1 cellular context compared by ENCODE assay signal in the genomic region with DNA sequence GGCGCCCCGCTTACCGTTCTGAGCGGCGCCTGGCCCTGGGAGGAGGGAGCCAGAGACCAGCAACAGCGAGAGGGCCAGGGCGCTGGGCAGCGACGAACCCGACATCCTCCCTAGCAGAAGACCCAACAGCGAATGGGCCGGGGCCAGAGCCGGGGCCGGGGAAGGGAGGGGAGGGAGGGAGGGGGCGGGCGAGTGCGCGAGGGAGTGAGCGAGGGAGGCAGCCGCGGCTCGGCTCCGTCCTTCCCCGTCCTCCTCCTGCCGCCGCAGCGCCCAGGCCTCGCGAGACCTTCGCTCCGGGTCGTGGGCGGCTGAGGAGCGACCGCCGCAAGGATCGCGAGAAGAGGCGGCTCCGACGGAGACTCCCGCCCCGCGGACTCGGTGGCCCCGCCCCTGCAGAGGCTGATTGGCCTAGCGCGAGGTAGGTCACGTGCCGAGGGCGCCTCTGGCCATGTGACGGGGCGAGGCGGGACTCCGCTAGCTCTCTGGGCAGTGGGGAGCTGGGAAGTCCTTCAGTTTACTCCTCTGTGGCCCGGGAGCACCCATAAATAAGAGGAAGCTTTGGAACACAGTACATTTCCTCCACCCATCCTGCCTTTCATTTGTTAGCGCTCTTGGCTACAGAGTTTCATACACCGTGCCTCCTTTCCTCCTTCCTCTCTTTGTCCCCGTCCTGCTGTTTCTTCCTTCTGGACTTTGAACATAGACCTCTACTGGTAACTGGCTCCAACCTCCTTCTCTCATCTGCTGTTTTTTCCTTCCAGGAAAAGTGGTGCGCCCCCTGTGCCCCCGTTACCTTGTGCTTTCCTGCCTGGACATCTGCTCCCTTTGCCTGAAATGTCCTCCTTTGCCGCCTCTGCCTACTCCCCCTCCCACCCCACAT.
A peak's percentile ranks its signal among the peaks of the same experiment; 100 is the strongest.
TF ChIP-seq lines count a peak whose summit lies in the region.

A gene (minus strand): TSS at position 279 of the 880 bp plus-strand sequence. CDS start 174 bp downstream, at position 105.

TF ChIP-seq in HepG2, 621 proteins besides CTCF, POLR2A, EP300 and RAD21 (continued from another document and continues in another):
- TF ChIP-seq, protein P1, sequence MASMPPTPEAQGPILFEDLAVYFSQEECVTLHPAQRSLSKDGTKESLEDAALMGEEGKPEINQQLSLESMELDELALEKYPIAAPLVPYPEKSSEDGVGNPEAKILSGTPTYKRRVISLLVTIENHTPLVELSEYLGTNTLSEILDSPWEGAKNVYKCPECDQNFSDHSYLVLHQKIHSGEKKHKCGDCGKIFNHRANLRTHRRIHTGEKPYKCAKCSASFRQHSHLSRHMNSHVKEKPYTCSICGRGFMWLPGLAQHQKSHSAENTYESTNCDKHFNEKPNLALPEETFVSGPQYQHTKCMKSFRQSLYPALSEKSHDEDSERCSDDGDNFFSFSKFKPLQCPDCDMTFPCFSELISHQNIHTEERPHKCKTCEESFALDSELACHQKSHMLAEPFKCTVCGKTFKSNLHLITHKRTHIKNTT (CRISPR knock-in tag; IDR thresholded peaks at IDR 0.05), result no peak
- TF ChIP-seq ZFP37 (CRISPR knock-in tag; IDR thresholded peaks at IDR 0.05; ENCODE audit: borderline replicate concordance), result peak; percentile 44; the same call in 1 of the 2 replicates
- TF ChIP-seq ZBTB21 (CRISPR knock-in tag; IDR thresholded peaks at IDR 0.05), result no peak
- TF ChIP-seq FOXP1 (IDR thresholded peaks at IDR 0.05), result no peak
- TF ChIP-seq FOXP1 (CRISPR knock-in tag; IDR thresholded peaks at IDR 0.05), result no peak; the same call in 1 of the 2 replicates
- TF ChIP-seq ADNP (CRISPR knock-in tag; IDR thresholded peaks at IDR 0.05), result no peak
- TF ChIP-seq, protein P2, sequence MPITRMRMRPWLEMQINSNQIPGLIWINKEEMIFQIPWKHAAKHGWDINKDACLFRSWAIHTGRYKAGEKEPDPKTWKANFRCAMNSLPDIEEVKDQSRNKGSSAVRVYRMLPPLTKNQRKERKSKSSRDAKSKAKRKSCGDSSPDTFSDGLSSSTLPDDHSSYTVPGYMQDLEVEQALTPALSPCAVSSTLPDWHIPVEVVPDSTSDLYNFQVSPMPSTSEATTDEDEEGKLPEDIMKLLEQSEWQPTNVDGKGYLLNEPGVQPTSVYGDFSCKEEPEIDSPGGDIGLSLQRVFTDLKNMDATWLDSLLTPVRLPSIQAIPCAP (CRISPR knock-in tag; IDR thresholded peaks at IDR 0.05; ENCODE audit: low read depth), result no peak
- no peak for TF ChIP-seq ZNF841 (CRISPR knock-in tag; IDR thresholded peaks at IDR 0.05; ENCODE audit: borderline replicate concordance)
- TF ChIP-seq ZNF331 (CRISPR knock-in tag; IDR thresholded peaks at IDR 0.05), result peak; percentile 25; the same call in 1 of the 2 replicates
- TF ChIP-seq, protein P3, sequence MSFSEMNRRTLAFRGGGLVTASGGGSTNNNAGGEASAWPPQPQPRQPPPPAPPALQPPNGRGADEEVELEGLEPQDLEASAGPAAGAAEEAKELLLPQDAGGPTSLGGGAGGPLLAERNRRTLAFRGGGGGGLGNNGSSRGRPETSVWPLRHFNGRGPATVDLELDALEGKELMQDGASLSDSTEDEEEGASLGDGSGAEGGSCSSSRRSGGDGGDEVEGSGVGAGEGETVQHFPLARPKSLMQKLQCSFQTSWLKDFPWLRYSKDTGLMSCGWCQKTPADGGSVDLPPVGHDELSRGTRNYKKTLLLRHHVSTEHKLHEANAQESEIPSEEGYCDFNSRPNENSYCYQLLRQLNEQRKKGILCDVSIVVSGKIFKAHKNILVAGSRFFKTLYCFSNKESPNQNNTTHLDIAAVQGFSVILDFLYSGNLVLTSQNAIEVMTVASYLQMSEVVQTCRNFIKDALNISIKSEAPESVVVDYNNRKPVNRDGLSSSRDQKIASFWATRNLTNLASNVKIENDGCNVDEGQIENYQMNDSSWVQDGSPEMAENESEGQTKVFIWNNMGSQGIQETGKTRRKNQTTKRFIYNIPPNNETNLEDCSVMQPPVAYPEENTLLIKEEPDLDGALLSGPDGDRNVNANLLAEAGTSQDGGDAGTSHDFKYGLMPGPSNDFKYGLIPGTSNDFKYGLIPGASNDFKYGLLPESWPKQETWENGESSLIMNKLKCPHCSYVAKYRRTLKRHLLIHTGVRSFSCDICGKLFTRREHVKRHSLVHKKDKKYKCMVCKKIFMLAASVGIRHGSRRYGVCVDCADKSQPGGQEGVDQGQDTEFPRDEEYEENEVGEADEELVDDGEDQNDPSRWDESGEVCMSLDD (CRISPR knock-in tag; IDR thresholded peaks at IDR 0.05; ENCODE audit: borderline replicate concordance), result no peak
- TF ChIP-seq ZNF383 (CRISPR knock-in tag; IDR thresholded peaks at IDR 0.05; ENCODE audit: borderline replicate concordance), result no peak
- TF ChIP-seq, protein P4, sequence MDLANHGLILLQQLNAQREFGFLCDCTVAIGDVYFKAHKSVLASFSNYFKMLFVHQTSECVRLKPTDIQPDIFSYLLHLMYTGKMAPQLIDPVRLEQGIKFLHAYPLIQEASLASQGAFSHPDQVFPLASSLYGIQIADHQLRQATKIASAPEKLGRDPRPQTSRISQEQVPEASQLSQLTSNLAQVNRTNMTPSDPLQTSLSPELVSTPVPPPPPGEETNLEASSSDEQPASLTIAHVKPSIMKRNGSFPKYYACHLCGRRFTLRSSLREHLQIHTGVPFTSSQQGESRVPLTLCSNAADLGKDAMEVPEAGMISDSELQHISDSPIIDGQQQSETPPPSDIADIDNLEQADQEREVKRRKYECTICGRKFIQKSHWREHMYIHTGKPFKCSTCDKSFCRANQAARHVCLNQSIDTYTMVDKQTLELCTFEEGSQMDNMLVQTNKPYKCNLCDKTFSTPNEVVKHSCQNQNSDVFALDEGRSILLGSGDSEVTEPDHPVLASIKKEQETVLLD (CRISPR knock-in tag; IDR thresholded peaks at IDR 0.05; ENCODE audit: low read depth), result no peak; the same call in 1 of the 2 replicates
- TF ChIP-seq MIER3 (CRISPR knock-in tag; IDR thresholded peaks at IDR 0.05; ENCODE audit: borderline replicate concordance), result peak; percentile 48
- TF ChIP-seq, protein P5, sequence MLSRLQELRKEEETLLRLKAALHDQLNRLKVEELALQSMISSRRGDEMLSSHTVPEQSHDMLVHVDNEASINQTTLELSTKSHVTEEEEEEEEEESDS (CRISPR knock-in tag; IDR thresholded peaks at IDR 0.05; ENCODE audit: borderline replicate concordance), result no peak
- TF ChIP-seq, protein P6, sequence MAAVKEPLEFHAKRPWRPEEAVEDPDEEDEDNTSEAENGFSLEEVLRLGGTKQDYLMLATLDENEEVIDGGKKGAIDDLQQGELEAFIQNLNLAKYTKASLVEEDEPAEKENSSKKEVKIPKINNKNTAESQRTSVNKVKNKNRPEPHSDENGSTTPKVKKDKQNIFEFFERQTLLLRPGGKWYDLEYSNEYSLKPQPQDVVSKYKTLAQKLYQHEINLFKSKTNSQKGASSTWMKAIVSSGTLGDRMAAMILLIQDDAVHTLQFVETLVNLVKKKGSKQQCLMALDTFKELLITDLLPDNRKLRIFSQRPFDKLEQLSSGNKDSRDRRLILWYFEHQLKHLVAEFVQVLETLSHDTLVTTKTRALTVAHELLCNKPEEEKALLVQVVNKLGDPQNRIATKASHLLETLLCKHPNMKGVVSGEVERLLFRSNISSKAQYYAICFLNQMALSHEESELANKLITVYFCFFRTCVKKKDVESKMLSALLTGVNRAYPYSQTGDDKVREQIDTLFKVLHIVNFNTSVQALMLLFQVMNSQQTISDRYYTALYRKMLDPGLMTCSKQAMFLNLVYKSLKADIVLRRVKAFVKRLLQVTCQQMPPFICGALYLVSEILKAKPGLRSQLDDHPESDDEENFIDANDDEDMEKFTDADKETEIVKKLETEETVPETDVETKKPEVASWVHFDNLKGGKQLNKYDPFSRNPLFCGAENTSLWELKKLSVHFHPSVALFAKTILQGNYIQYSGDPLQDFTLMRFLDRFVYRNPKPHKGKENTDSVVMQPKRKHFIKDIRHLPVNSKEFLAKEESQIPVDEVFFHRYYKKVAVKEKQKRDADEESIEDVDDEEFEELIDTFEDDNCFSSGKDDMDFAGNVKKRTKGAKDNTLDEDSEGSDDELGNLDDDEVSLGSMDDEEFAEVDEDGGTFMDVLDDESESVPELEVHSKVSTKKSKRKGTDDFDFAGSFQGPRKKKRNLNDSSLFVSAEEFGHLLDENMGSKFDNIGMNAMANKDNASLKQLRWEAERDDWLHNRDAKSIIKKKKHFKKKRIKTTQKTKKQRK (IDR thresholded peaks at IDR 0.05; ENCODE audit: low read length), result no peak
- no peak for TF ChIP-seq NBN (conservative IDR thresholded peaks at IDR 0.05)
- no peak for TF ChIP-seq SATB2 (CRISPR knock-in tag; IDR thresholded peaks at IDR 0.05)
- TF ChIP-seq XRCC5 (optimal IDR thresholded peaks at IDR 0.05; ENCODE audit: low read length), result peak; percentile 14
- TF ChIP-seq, protein P7, sequence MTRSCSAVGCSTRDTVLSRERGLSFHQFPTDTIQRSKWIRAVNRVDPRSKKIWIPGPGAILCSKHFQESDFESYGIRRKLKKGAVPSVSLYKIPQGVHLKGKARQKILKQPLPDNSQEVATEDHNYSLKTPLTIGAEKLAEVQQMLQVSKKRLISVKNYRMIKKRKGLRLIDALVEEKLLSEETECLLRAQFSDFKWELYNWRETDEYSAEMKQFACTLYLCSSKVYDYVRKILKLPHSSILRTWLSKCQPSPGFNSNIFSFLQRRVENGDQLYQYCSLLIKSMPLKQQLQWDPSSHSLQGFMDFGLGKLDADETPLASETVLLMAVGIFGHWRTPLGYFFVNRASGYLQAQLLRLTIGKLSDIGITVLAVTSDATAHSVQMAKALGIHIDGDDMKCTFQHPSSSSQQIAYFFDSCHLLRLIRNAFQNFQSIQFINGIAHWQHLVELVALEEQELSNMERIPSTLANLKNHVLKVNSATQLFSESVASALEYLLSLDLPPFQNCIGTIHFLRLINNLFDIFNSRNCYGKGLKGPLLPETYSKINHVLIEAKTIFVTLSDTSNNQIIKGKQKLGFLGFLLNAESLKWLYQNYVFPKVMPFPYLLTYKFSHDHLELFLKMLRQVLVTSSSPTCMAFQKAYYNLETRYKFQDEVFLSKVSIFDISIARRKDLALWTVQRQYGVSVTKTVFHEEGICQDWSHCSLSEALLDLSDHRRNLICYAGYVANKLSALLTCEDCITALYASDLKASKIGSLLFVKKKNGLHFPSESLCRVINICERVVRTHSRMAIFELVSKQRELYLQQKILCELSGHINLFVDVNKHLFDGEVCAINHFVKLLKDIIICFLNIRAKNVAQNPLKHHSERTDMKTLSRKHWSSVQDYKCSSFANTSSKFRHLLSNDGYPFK (CRISPR knock-in tag; IDR thresholded peaks at IDR 0.05; ENCODE audit: borderline replicate concordance), result peak; percentile 33; the same call in 1 of the 2 replicates
- TF ChIP-seq DR1 (CRISPR knock-in tag; IDR thresholded peaks at IDR 0.05), result peak; percentile 81
- TF ChIP-seq, protein P8, sequence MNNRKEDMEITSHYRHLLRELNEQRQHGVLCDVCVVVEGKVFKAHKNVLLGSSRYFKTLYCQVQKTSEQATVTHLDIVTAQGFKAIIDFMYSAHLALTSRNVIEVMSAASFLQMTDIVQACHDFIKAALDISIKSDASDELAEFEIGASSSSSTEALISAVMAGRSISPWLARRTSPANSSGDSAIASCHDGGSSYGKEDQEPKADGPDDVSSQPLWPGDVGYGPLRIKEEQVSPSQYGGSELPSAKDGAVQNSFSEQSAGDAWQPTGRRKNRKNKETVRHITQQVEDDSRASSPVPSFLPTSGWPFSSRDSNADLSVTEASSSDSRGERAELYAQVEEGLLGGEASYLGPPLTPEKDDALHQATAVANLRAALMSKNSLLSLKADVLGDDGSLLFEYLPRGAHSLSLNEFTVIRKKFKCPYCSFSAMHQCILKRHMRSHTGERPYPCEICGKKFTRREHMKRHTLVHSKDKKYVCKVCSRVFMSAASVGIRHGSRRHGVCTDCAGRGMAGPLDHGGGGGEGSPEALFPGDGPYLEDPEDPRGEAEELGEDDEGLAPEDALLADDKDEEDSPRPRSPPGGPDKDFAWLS (CRISPR knock-in tag; IDR thresholded peaks at IDR 0.05; ENCODE audit: borderline replicate concordance), result no peak
- 0 out of 2 replicates have a peak, but pooled peaks have one; percentile 44 for TF ChIP-seq NRL (CRISPR knock-in tag; IDR thresholded peaks at IDR 0.05; ENCODE audit: borderline replicate concordance)
- TF ChIP-seq ZNF333 (CRISPR knock-in tag; IDR thresholded peaks at IDR 0.05; ENCODE audit: borderline replicate concordance), result peak; percentile 90; the same call in 1 of the 2 replicates
- no peak for TF ChIP-seq MATR3 (CRISPR knock-in tag; IDR thresholded peaks at IDR 0.05)
- no peak for TF ChIP-seq TRIM24 (CRISPR knock-in tag; IDR thresholded peaks at IDR 0.05)
- TF ChIP-seq ZNF577 (CRISPR knock-in tag; IDR thresholded peaks at IDR 0.05; ENCODE audit: borderline replicate concordance, low read depth), result no peak
- TF ChIP-seq ZNF232 (CRISPR knock-in tag; IDR thresholded peaks at IDR 0.05; ENCODE audit: borderline replicate concordance), result peak; percentile 65; the same call in 1 of the 2 replicates
- no peak for TF ChIP-seq ATRX (CRISPR knock-in tag; IDR thresholded peaks at IDR 0.05; ENCODE audit: borderline replicate concordance)
- TF ChIP-seq ZNF3 (CRISPR knock-in tag; IDR thresholded peaks at IDR 0.05), result no peak
- TF ChIP-seq SP140L (CRISPR knock-in tag; IDR thresholded peaks at IDR 0.05; ENCODE audit: borderline replicate concordance), result no peak
- no peak for TF ChIP-seq RARA (CRISPR knock-in tag; IDR thresholded peaks at IDR 0.05)
- no peak for TF ChIP-seq HNRNPH1 (optimal IDR thresholded peaks at IDR 0.05; ENCODE audit: low read depth, low read length)
- TF ChIP-seq TCF7 (IDR thresholded peaks at IDR 0.05; ENCODE audit: low read depth), result no peak
- TF ChIP-seq, protein P9, sequence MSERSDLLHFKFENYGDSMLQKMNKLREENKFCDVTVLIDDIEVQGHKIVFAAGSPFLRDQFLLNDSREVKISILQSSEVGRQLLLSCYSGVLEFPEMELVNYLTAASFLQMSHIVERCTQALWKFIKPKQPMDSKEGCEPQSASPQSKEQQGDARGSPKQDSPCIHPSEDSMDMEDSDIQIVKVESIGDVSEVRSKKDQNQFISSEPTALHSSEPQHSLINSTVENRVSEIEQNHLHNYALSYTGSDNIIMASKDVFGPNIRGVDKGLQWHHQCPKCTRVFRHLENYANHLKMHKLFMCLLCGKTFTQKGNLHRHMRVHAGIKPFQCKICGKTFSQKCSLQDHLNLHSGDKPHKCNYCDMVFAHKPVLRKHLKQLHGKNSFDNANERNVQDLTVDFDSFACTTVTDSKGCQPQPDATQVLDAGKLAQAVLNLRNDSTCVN (CRISPR knock-in tag; IDR thresholded peaks at IDR 0.05; ENCODE audit: borderline replicate concordance), result no peak; the same call in 1 of the 2 replicates
- no peak for TF ChIP-seq ZNF7 (CRISPR knock-in tag; IDR thresholded peaks at IDR 0.05)
- TF ChIP-seq, protein P10, sequence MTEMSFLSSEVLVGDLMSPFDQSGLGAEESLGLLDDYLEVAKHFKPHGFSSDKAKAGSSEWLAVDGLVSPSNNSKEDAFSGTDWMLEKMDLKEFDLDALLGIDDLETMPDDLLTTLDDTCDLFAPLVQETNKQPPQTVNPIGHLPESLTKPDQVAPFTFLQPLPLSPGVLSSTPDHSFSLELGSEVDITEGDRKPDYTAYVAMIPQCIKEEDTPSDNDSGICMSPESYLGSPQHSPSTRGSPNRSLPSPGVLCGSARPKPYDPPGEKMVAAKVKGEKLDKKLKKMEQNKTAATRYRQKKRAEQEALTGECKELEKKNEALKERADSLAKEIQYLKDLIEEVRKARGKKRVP (CRISPR knock-in tag; IDR thresholded peaks at IDR 0.05), result no peak
- TF ChIP-seq RBFOX2 (IDR thresholded peaks at IDR 0.05; ENCODE audit: low read depth, low read length), result peak; percentile 90
- no peak for TF ChIP-seq TSC22D2 (CRISPR knock-in tag; IDR thresholded peaks at IDR 0.05; ENCODE audit: borderline replicate concordance)
- TF ChIP-seq DNMT1 (CRISPR knock-in tag; IDR thresholded peaks at IDR 0.05), result no peak
